Comparison of ENCODE assay signal across 8 cellular contexts in genomic region chr14:95523051-95523817, GRCh38. TPM values are rescaled to one million over a fixed set of nuclear protein-coding genes. Genes with fewer than 3 reads are reported as not detected.
DNase-seq lines count a peak whose midpoint lies in the region; ATAC-seq lines count a peak whose summit lies in the region.

No MANE protein-coding gene starts in this region.

- ATAC-seq in left lobe of liver (peak; percentile 16), GM19324 (IDR thresholded peaks at IDR 0.05; ENCODE audit: low FRiP score, unreplicated experiment) (no peak)

- DNase-seq in stimulated activated CD4-positive, alpha-beta T cell treated with anti-CD3 and anti-CD28 coated beads, Interleukin-15, amount 100 ng/mL, for 24 hours, result peak; percentile 75
- no peak for DNase-seq in stimulated activated CD4-positive, alpha-beta T cell treated with anti-CD3 and anti-CD28 coated beads, Interleukin-12 subunit alpha, Interleukin-12 subunit beta, amount 100 ng/mL, for 4 hours
- peak; percentile 73 to 74 for DNase-seq in activated T-cell treated with anti-CD3 and anti-CD28 coated beads, Interleukin-2, amount 50 U/mL, for 48 hours
- DNase-seq in left lobe of liver (ENCODE audit: low spot score) (peak; percentile 45), NCI-H1436 treated with DMSO at 0.1 percent for 48 hours (lab: John Stamatoyannopoulos, UW) (no peak), NCI-H1092 treated with DMSO at 0.1 percent for 48 hours (lab: John Stamatoyannopoulos, UW) (no peak), GOT3 (lab: John Stamatoyannopoulos, UW) (no peak)

RNA-seq across cellular contexts. Expression of gene SYNE3, which starts 6.8 kb away (rescaled TPM):
- total RNA-seq in left lobe of liver, result 13.6 TPM

RNA-seq across cellular contexts. Expression of gene GLRX5, which starts 11.6 kb away (rescaled TPM):
- total RNA-seq in left lobe of liver, result 31.4 TPM

Comparison
In these comparisons a context has a peak if more than half of its experiments do, and no peak if none do; other contexts are left out.
1. DNase-seq: peak in stimulated activated CD4-positive, alpha-beta T cell treated with anti-CD3 and anti-CD28 coated beads, Interleukin-15, amount 100 ng/mL, for 24 hours (single experiment), activated T-cell treated with anti-CD3 and anti-CD28 coated beads, Interleukin-2, amount 50 U/mL, for 48 hours (2 of 2) and left lobe of liver (single experiment); none in stimulated activated CD4-positive, alpha-beta T cell treated with anti-CD3 and anti-CD28 coated beads, Interleukin-12 subunit alpha, Interleukin-12 subunit beta, amount 100 ng/mL, for 4 hours (single experiment), NCI-H1436 treated with DMSO at 0.1 percent for 48 hours (single experiment), NCI-H1092 treated with DMSO at 0.1 percent for 48 hours (single experiment) and GOT3 (single experiment).